ENCODE assay signal across 25 cellular contexts in genomic region chr13:89343165-89343564, GRCh38.
"Had no signal": no experiment of that assay in that cellular context is flagged by ENCODE, and none has a peak within 500 bp of the region (broad histone marks: within the 10 kb centered on the region; RNA-seq: fewer than 3 reads in every experiment).

No MANE protein-coding gene starts in this region.

- H3K4me3 ChIP-seq: K562, Peyer's patch had no signal

- ATAC-seq: K562, PC-3 had no signal

- H3K9me2 ChIP-seq: SK-N-SH had no signal

- H3K4me2 ChIP-seq: KMS-11, SK-N-SH had no signal

- H3K27me3 ChIP-seq: Peyer's patch had no signal

- H3K36me3 ChIP-seq: Peyer's patch had no signal

- H3K27ac ChIP-seq: HL-60, KMS-11, Peyer's patch had no signal

- H3K4me1 ChIP-seq: Peyer's patch had no signal

- H3K9me3 ChIP-seq: Peyer's patch, SK-N-SH had no signal

- DNase-seq: MV-4-11, NCI-H1048, NCI-H1105 treated with DMSO at 0.1 percent for 48 hours, NCI-H1417 treated with DMSO at 0.1 percent for 48 hours, NCI-H1694 treated with DMSO at 0.1 percent for 48 hours, NCI-H1930, NCI-H2081, NCI-H2107, NCI-H2171, NCI-H226, NCI-H446, NCI-H510A, NCI-H524 treated with DMSO at 0.1 percent for 48 hours, NCI-H69, NCI-H774, PC-3, Peyer's patch, Right ventricle myocardium superior, SIG-M5, SK-N-SH, SW 1271 had no signal

- FAIRE-seq: HTR-8/SVneo, K562 had no signal
